In the genomic region with DNA sequence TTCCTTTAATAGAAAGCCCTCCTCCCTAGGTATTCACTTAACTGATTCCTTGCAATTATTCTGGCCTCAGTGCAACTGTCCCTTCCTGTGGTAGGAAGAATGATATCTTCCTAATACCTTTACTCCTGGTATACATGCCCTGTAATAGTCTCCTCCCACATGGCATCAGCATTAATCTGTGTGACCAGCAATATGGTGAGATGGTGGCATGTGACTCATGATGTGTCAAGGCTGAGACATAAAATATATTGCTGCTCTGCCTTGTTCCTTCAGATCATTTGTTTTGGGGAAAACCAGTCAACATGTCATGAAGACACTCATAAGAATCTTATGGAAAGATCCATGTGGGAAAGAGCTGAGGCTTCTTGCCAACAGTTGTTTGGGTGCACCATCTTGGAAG, we compare ENCODE assay signal across 18 cellular contexts.
"Had no signal": no experiment of that assay in that cellular context is flagged by ENCODE, and none has a peak within 500 bp of the region (broad histone marks: within the 10 kb centered on the region; RNA-seq: fewer than 3 reads in every experiment).

No MANE protein-coding gene starts in this region.

- H3K36me3 Mint-ChIP-seq: activated naive CD8-positive, alpha-beta T cell; brain; stimulated activated memory B cell treated with anti-CD40 and anti-IgM and Interleukin-4, amounts not matched to agents 10 μg/mL and 1 μg/mL and 100 μg/mL, for 72 hours; WTC11 had no signal

- H3K27ac ChIP-seq: coronary artery, sigmoid colon, testis, upper lobe of left lung had no signal

- H3K4me3 Mint-ChIP-seq: activated CD4-positive, alpha-beta T cell treated with anti-CD3 and anti-CD28 coated beads for 36 hours; activated naive CD8-positive, alpha-beta T cell; brain; nephron; stimulated activated memory B cell treated with anti-CD40 and anti-IgM and Interleukin-4, amounts not matched to agents 10 μg/mL and 1 μg/mL and 100 μg/mL, for 72 hours; T-helper 17 cell; WTC11 had no signal

- H3K4me1 ChIP-seq: sigmoid colon, testis, upper lobe of left lung had no signal

- H3K27ac Mint-ChIP-seq: activated CD4-positive, alpha-beta T cell treated with anti-CD3 and anti-CD28 coated beads for 36 hours; activated naive CD8-positive, alpha-beta T cell; brain; nephron; stimulated activated memory B cell treated with anti-CD40 and anti-IgM and Interleukin-4, amounts not matched to agents 10 μg/mL and 1 μg/mL and 100 μg/mL, for 72 hours; T-helper 17 cell; WTC11 had no signal

- H3K9me3 ChIP-seq: sigmoid colon, testis, upper lobe of left lung had no signal

- DNase-seq: activated CD4-positive, alpha-beta T cell treated with anti-CD3 and anti-CD28 coated beads for 36 hours; activated CD4-positive, alpha-beta T cell treated with anti-CD3 and anti-CD28 coated beads, Interleukin-2, amount 50 U/mL, for 48 hours; amygdala; central memory CD4-positive, alpha-beta T cell; midbrain; nucleus accumbens; sigmoid colon; stimulated activated CD4-positive, alpha-beta T cell treated with anti-CD3 and anti-CD28 coated beads, Interleukin-4, amount 100 ng/mL, for 24 hours; T-helper 17 cell; testis; upper lobe of left lung had no signal

- H3K4me1 Mint-ChIP-seq: activated CD4-positive, alpha-beta T cell treated with anti-CD3 and anti-CD28 coated beads for 36 hours; stimulated activated memory B cell treated with anti-CD40 and anti-IgM and Interleukin-4, amounts not matched to agents 10 μg/mL and 1 μg/mL and 100 μg/mL, for 72 hours had no signal

- H3K4me3 ChIP-seq: coronary artery, sigmoid colon, testis, upper lobe of left lung had no signal

- H3K9me3 Mint-ChIP-seq: nephron; stimulated activated memory B cell treated with anti-CD40 and anti-IgM and Interleukin-4, amounts not matched to agents 10 μg/mL and 1 μg/mL and 100 μg/mL, for 72 hours had no signal

- H3K27me3 ChIP-seq: sigmoid colon, testis, upper lobe of left lung had no signal

- ATAC-seq: activated CD4-positive, alpha-beta T cell treated with anti-CD3 and anti-CD28 coated beads for 36 hours; left lobe of liver; stimulated activated memory B cell treated with anti-CD40 and anti-IgM and Interleukin-4, amounts not matched to agents 10 μg/mL and 1 μg/mL and 100 μg/mL, for 72 hours; T-helper 17 cell; WTC11 had no signal

- H3K36me3 ChIP-seq: sigmoid colon, upper lobe of left lung had no signal
